Comparison of ENCODE assay signal across 22 cellular contexts in the genomic region with DNA sequence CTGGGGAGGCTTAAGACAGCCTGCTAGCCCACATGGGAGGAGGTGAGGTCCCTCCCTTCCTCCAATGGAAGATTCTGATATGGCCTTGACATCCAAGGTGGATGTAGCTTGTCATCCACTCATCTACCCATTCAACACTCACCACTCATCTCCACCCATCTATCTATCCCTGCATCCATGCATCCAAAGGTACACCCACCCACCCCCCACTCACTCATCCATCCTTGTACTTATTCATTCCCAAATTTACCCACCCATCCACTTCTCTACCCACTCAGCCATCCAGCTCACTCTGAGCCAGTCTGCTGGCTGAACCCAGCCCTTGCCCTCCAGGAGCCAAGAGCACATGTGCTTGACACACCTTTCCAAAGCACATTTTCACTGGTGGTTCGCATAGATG.
"Had no signal": no experiment of that assay in that cellular context is flagged by ENCODE, and none has a peak within 500 bp of the region (broad histone marks: within the 10 kb centered on the region; RNA-seq: fewer than 3 reads in every experiment).

No MANE protein-coding gene starts in this region.

- H3K27ac ChIP-seq: SJCRH30 had no signal

- H3K4me1 ChIP-seq: SJCRH30 had no signal

- DNase-seq: IMR-90, Karpas-422, KG1, MG63, NCI-H1092, NCI-H1105 treated with DMSO at 0.1 percent for 48 hours, NCI-H1417 treated with DMSO at 0.1 percent for 48 hours, NCI-H146, NCI-H1694 treated with DMSO at 0.1 percent for 48 hours, NCI-H1930, NCI-H2081, NCI-H2107, NCI-H2227 treated with DMSO at 0.1 percent for 48 hours, NCI-H524, NCI-H526 treated with DMSO at 0.1 percent for 48 hours, NCI-H748 treated with DMSO at 0.1 percent for 48 hours, SJCRH30, T-helper 1 cell had no signal

- H3K36me3 ChIP-seq: MG63, SJCRH30 had no signal

- ATAC-seq: HepG2, Panc1, Right ventricle myocardium inferior, SK-N-SH treated with all-trans-retinoic acid at 6 μM for 48 hours had no signal

- H3K9me3 ChIP-seq: MG63, SJCRH30 had no signal

- H3K27me3 ChIP-seq: MG63, SJCRH30 had no signal

- H3K4me3 ChIP-seq: MG63, SJCRH30 had no signal
